Comparison of ENCODE assay signal across 1 cellular context in genomic region chr17:57953219-57953618, GRCh38.
TF ChIP-seq lines count a peak whose summit lies in the region.

No MANE protein-coding gene starts in this region.

TF ChIP-seq in IMR-90, 13 proteins besides CTCF, POLR2A, EP300 and RAD21:
- TF ChIP-seq MXI1 (IDR thresholded peaks at IDR 0.05; ENCODE audit: borderline replicate concordance, low read depth, low read length) (no peak), RCOR1 (IDR thresholded peaks at IDR 0.05; ENCODE audit: insufficient replicate concordance, low read length) (no peak), MAZ (IDR thresholded peaks at IDR 0.05; ENCODE audit: borderline replicate concordance, low read depth, low read length) (no peak), FOS (IDR thresholded peaks at IDR 0.05; ENCODE audit: low read depth, low read length) (no peak), MAFK (IDR thresholded peaks at IDR 0.05; ENCODE audit: low read depth, low read length) (no peak), ELK1 (IDR thresholded peaks at IDR 0.05; ENCODE audit: borderline replicate concordance, low read depth, low read length) (no peak), SMC3 (IDR thresholded peaks at IDR 0.05; ENCODE audit: low read depth, low read length) (no peak), CHD1 (IDR thresholded peaks at IDR 0.05; ENCODE audit: low read depth, low read length) (no peak), BHLHE40 (IDR thresholded peaks at IDR 0.05; ENCODE audit: low read depth, low read length) (no peak), USF2 (IDR thresholded peaks at IDR 0.05; ENCODE audit: low read depth, low read length) (no peak)
